29 cellular contexts compared by ENCODE assay signal in genomic region chr4:7017446-7018048, GRCh38. TPM values are rescaled to one million over a fixed set of nuclear protein-coding genes. Genes with fewer than 3 reads are reported as not detected.
A peak's percentile ranks its signal among the peaks of the same experiment; 100 is the strongest.
DNase-seq lines count a peak whose midpoint lies in the region; ATAC-seq, FAIRE-seq and TF ChIP-seq lines count a peak whose summit lies in the region.
"Had no signal": no experiment of that assay in that cellular context is flagged by ENCODE, and none has a peak within 500 bp of the region (broad histone marks: within the 10 kb centered on the region; RNA-seq: fewer than 3 reads in every experiment).

No MANE protein-coding gene starts in this region.

- BruUV-seq in K562 (replicated peaks; lab: Mats Ljungman, UMichigan) (no TSS peak), HepG2 (replicated peaks; lab: Mats Ljungman, UMichigan) (no TSS peak)

- peaks cover 11% of the 10 kb centered on the region for H3K9me1 ChIP-seq in K562 (ENCODE audit: control insufficient read depth, insufficient read depth, low read length)

- no peak overlapping the region for H3K4me2 ChIP-seq in K562 (ENCODE audit: insufficient read depth, low read length)
- no peak overlapping the region for H3K4me2 ChIP-seq in HepG2 (ENCODE audit: low read depth, low read length)

- TF ChIP-seq RAD21 in K562 (CRISPR knock-in tag; conservative IDR thresholded peaks at IDR 0.05 in 1 of 2, IDR thresholded peaks at IDR 0.05 in 1 of 2) (no peak), HepG2 (CRISPR knock-in tag; IDR thresholded peaks at IDR 0.05) (no peak)

- TF ChIP-seq POLR2A in K562 (conservative IDR thresholded peaks at IDR 0.05) (no peak), HepG2 (IDR thresholded peaks at IDR 0.05; ENCODE audit: insufficient read depth in 1 of 2, low read depth in 2 of 2, low read length in 2 of 2) (no peak)

- no peak for ATAC-seq in activated T-cell treated with anti-CD3 and anti-CD28 coated beads, Interleukin-2, amount 50 U/mL, for 4 hours
- ATAC-seq in K562, result no peak
- ATAC-seq in HepG2, result no peak
- no peak for ATAC-seq in aorta (ENCODE audit: low FRiP score)
- ATAC-seq: activated T-cell treated with anti-CD3 and anti-CD28 coated beads, Interleukin-2, amount 50 U/mL, for 72 hours; HCT116; lower lobe of right lung; mucosa of descending colon; natural killer cell had no signal

- H2AFZ ChIP-seq in K562 (ENCODE audit: low read depth, low read length) (no peak overlapping the region), HepG2 (ENCODE audit: low read length) (no peak overlapping the region)

- H3K4me3 ChIP-seq in K562, result no peak overlapping the region
- H3K4me3 ChIP-seq in HepG2 (replicated peaks in 1 of 3; ENCODE audit: insufficient read depth in 1 of 3, low read depth in 2 of 3, low read length in 3 of 3), result no peak overlapping the region
- H3K4me3 ChIP-seq in aorta (ENCODE audit: low read length in 2 of 2), result no peak overlapping the region
- H3K4me3 ChIP-seq: ascending aorta, heart left ventricle, lower lobe of right lung, mucosa of descending colon, suprapubic skin had no signal

- H3K4me1 Mint-ChIP-seq in activated T-cell treated with anti-CD3 and anti-CD28 coated beads, Interleukin-2, amount 50 U/mL, for 24 hours (ENCODE audit: low read depth), result no peaks in the 10 kb centered on the region
- no peaks in the 10 kb centered on the region for H3K4me1 Mint-ChIP-seq in activated T-cell treated with anti-CD3 and anti-CD28 coated beads, Interleukin-2, amount 50 U/mL, for 4 hours (ENCODE audit: low read depth)

- H4K20me1 ChIP-seq in K562 (replicated peaks; ENCODE audit: control insufficient read depth, insufficient read depth, low read length), result 0 out of 2 replicates have a peak, but pooled peaks cover 3% of the 10 kb centered on the region
- H4K20me1 ChIP-seq in HepG2 (ENCODE audit: insufficient read depth, low read length), result no peaks in the 10 kb centered on the region

- POLR2A ChIA-PET in K562 (lab: Yijun Ruan, JAX), result interaction anchor here (0.6 to 1.5 kb wide), 5 partner anchors 13 to 482 kb away, joined by 3 to 4 read pairs (median 3); a partner anchor contains a TSS
- POLR2A ChIA-PET in HepG2 (lab: Yijun Ruan, JAX), result no interaction called here

- H3K27ac Mint-ChIP-seq in activated T-cell treated with anti-CD3 and anti-CD28 coated beads, Interleukin-2, amount 50 U/mL, for 24 hours, result peak overlapping the region; percentile 29
- H3K27ac Mint-ChIP-seq: activated T-cell treated with anti-CD3 and anti-CD28 coated beads, Interleukin-2, amount 50 U/mL, for 72 hours; IgD-negative memory B cell; natural killer cell; T-helper 2 cell treated with Interferon-gamma antibody and Interleukin-4, amounts not matched to agents 5 μg/mL and 100 μg/mL, for 36 hours had no signal

- H3K9me3 ChIP-seq in K562 (replicated peaks; ENCODE audit: control insufficient read depth, insufficient read depth, low read depth, low read length) (no peaks in the 10 kb centered on the region), HepG2 (ENCODE audit: low read length) (no peaks in the 10 kb centered on the region), aorta (ENCODE audit: control insufficient read depth, low read length) (no peaks in the 10 kb centered on the region)
- H3K9me3 ChIP-seq: ascending aorta, heart left ventricle, lower lobe of right lung, mucosa of descending colon, suprapubic skin had no signal

- H3K9ac ChIP-seq in K562 (ENCODE audit: insufficient read depth in 1 of 2, low read depth in 2 of 2, low read length in 2 of 2) (no peak overlapping the region), HepG2 (ENCODE audit: insufficient read depth, low read depth, low read length) (no peak overlapping the region)

- H3K27me3 Mint-ChIP-seq in activated T-cell treated with anti-CD3 and anti-CD28 coated beads, Interleukin-2, amount 50 U/mL, for 24 hours, result no peaks in the 10 kb centered on the region
- H3K27me3 Mint-ChIP-seq in activated T-cell treated with anti-CD3 and anti-CD28 coated beads, Interleukin-2, amount 50 U/mL, for 4 hours (ENCODE audit: low read depth), result no peaks in the 10 kb centered on the region
- H3K27me3 Mint-ChIP-seq: CD4-positive, alpha-beta memory T cell; IgD-negative memory B cell had no signal

- H3K27me3 ChIP-seq in K562 (ENCODE audit: control insufficient read depth in 2 of 2, insufficient read depth in 2 of 2, low read length in 2 of 2), result no peaks in the 10 kb centered on the region
- no peaks in the 10 kb centered on the region for H3K27me3 ChIP-seq in HepG2 (ENCODE audit: control insufficient read depth in 1 of 2, insufficient read depth in 2 of 2, low read length in 2 of 2)
- H3K27me3 ChIP-seq in aorta (ENCODE audit: control insufficient read depth in 1 of 2, insufficient read depth in 2 of 2, low read length in 1 of 2), result no peaks in the 10 kb centered on the region
- H3K27me3 ChIP-seq: ascending aorta, heart left ventricle, suprapubic skin had no signal

- peaks cover 13 to 29% of the 10 kb centered on the region in 2 experiments; a peak in 4 of 5 replicates for H3K4me1 ChIP-seq in K562 (replicated peaks in 1 of 2; ENCODE audit: control insufficient read depth in 2 of 2, insufficient read depth in 2 of 2, low read length in 2 of 2)
- peaks cover 22% of the 10 kb centered on the region for H3K4me1 ChIP-seq in HepG2 (ENCODE audit: insufficient read depth, low read length)
- H3K4me1 ChIP-seq in aorta (ENCODE audit: control insufficient read depth in 1 of 2, insufficient read depth in 2 of 2, low read length in 2 of 2), result no peaks in the 10 kb centered on the region
- H3K4me1 ChIP-seq: ascending aorta, lower lobe of right lung, suprapubic skin had no signal

- in situ Hi-C loops in K562 (cut with MboI), result no loop called here
- in situ Hi-C loops in HepG2 (cut with HindIII; ENCODE audit: extremely low pct_ligation_motif_present, low pct_unique_long_range_greater_than_20kb), result no loop called here

- no peak overlapping the region for H3K4me3 Mint-ChIP-seq in activated T-cell treated with anti-CD3 and anti-CD28 coated beads, Interleukin-2, amount 50 U/mL, for 24 hours
- H3K4me3 Mint-ChIP-seq in activated T-cell treated with anti-CD3 and anti-CD28 coated beads, Interleukin-2, amount 50 U/mL, for 4 hours, result no peak overlapping the region
- H3K4me3 Mint-ChIP-seq: activated T-cell treated with anti-CD3 and anti-CD28 coated beads, Interleukin-2, amount 50 U/mL, for 72 hours; CD4-positive, alpha-beta memory T cell; natural killer cell; T-helper 2 cell treated with Interferon-gamma antibody and Interleukin-4, amounts not matched to agents 5 μg/mL and 100 μg/mL, for 36 hours had no signal

- H3K36me3 ChIP-seq in K562 (ENCODE audit: control insufficient read depth, insufficient read depth, low read length), result peaks cover 94% of the 10 kb centered on the region
- peaks cover 21 to 70% of the 10 kb centered on the region in 2 experiments; a peak in 4 of 5 replicates for H3K36me3 ChIP-seq in HepG2 (replicated peaks in 1 of 2; ENCODE audit: control insufficient read depth in 1 of 2, insufficient read depth in 2 of 2, low read length in 2 of 2)
- H3K36me3 ChIP-seq in aorta (ENCODE audit: control insufficient read depth in 1 of 2, insufficient read depth in 2 of 2, low read length in 1 of 2), result peaks cover 0 to 10% of the 10 kb centered on the region in 2 donors

- peaks cover 92% of the 10 kb centered on the region for H3K36me3 Mint-ChIP-seq in activated T-cell treated with anti-CD3 and anti-CD28 coated beads, Interleukin-2, amount 50 U/mL, for 24 hours (ENCODE audit: low read depth)
- peaks cover 12% of the 10 kb centered on the region for H3K36me3 Mint-ChIP-seq in activated T-cell treated with anti-CD3 and anti-CD28 coated beads, Interleukin-2, amount 50 U/mL, for 4 hours (ENCODE audit: insufficient read depth)

- H3K79me2 ChIP-seq in K562 (ENCODE audit: control insufficient read depth, insufficient read depth, low read length) (0 out of 3 replicates have a peak, but pooled peaks cover 3% of the 10 kb centered on the region), HepG2 (ENCODE audit: insufficient read depth, low read length) (no peaks in the 10 kb centered on the region)

- CTCF ChIA-PET in K562 (lab: Yijun Ruan, JAX; ENCODE audit: low intra/inter-chr PET ratio) (no interaction called here), HepG2 (lab: Yijun Ruan, JAX; ENCODE audit: low intra/inter-chr PET ratio, low total read pairs) (no interaction called here)

- H3K27ac ChIP-seq in K562 (ENCODE audit: extremely low read depth, low read depth, low read length) (no peak overlapping the region; the same call in 2 of the 3 replicates), HepG2 (ENCODE audit: extremely low read length, insufficient read depth, low read length) (no peak overlapping the region), aorta (ENCODE audit: low read depth in 1 of 2, low read length in 2 of 2) (no peak overlapping the region)
- H3K27ac ChIP-seq: ascending aorta, heart left ventricle, lower lobe of right lung, suprapubic skin had no signal

- TF ChIP-seq EP300 in K562 (IDR thresholded peaks at IDR 0.05; ENCODE audit: low read length) (no peak), HepG2 (IDR thresholded peaks at IDR 0.05; ENCODE audit: low read depth in 2 of 2, low read length in 2 of 2) (no peak), HepG2 (CRISPR knock-in tag; IDR thresholded peaks at IDR 0.05; ENCODE audit: borderline replicate concordance) (no peak)

- FAIRE-seq in K562 (lab: Jason Lieb, UNC), result peak; percentile 19
- no peak for FAIRE-seq in HepG2 (lab: Jason Lieb, UNC)
- FAIRE-seq in urothelium cell line (lab: Jason Lieb, UNC), result no peak
- FAIRE-seq: A204.1 had no signal

- 92% methylated on average over 6 of the region's 6 CpGs for WGBS in K562 (ENCODE audit: insufficient coverage, low coverage, missing lambda C conversion rate)
- 98% methylated on average over 5 of the region's 6 CpGs for WGBS in HepG2 (ENCODE audit: low lambda C conversion rate)
- WGBS in aorta, 2 donors, result 87 to 91% methylated on average over 6 of the region's 6 CpGs

- TF ChIP-seq CTCF in K562 (IDR thresholded peaks at IDR 0.05 in 2 of 3, conservative IDR thresholded peaks at IDR 0.05 in 1 of 3; ENCODE audit: insufficient read depth in 2 of 3, low read depth in 1 of 3, low read length in 3 of 3), result no peak
- TF ChIP-seq CTCF in HepG2 (CRISPR knock-in tag; IDR thresholded peaks at IDR 0.05), result no peak

- DNase-seq in activated T-cell treated with anti-CD3 and anti-CD28 coated beads, Interleukin-2, amount 50 U/mL, for 24 hours, result no peak
- DNase-seq in activated T-cell treated with anti-CD3 and anti-CD28 coated beads, Interleukin-2, amount 50 U/mL, for 4 hours, result no peak
- no peak for DNase-seq in K562 (ENCODE audit: extremely low read depth in 1 of 4, low spot score in 3 of 4)
- no peak for DNase-seq in HepG2 (ENCODE audit: low spot score)
- DNase-seq in aorta, result peak; percentile 9 to 12
- DNase-seq in COLO829 (ENCODE audit: low spot score), result no peak
- DNase-seq in urothelium cell line (ENCODE audit: low spot score), result no peak
- DNase-seq in activated CD4-positive, alpha-beta T cell treated with anti-CD3 and anti-CD28 coated beads for 4 hours, result no peak
- DNase-seq: activated naive CD4-positive, alpha-beta T cell treated with Interleukin-2 at 50 U/mL for 16 hours; activated T-cell treated with anti-CD3 and anti-CD28 coated beads, Interleukin-2, amount 50 U/mL, for 72 hours; CD4-positive, alpha-beta memory T cell; erythroblast; heart left ventricle; kidney glomerular epithelial cell; lower lobe of right lung; mucosa of descending colon; natural killer cell; NCI-H1436 treated with DMSO at 0.1 percent for 48 hours; NCI-H2107; NCI-H345; NCI-H69; SHP77 treated with DMSO at 0.1 percent for 48 hours; stimulated activated naive CD4-positive, alpha-beta T cell had no signal

- intact Hi-C loops in K562 (cut with micrococcal nuclease), result no loop called here
- intact Hi-C loops in HepG2 (cut with micrococcal nuclease; ENCODE audit: unreplicated experiment), result no loop called here
- intact Hi-C loops in aorta (cut with DNase I), result no loop called here

- H3K9me3 Mint-ChIP-seq in activated T-cell treated with anti-CD3 and anti-CD28 coated beads, Interleukin-2, amount 50 U/mL, for 24 hours, result no peaks in the 10 kb centered on the region
- no peaks in the 10 kb centered on the region for H3K9me3 Mint-ChIP-seq in activated T-cell treated with anti-CD3 and anti-CD28 coated beads, Interleukin-2, amount 50 U/mL, for 4 hours
- H3K9me3 Mint-ChIP-seq: activated T-cell treated with anti-CD3 and anti-CD28 coated beads, Interleukin-2, amount 50 U/mL, for 72 hours; IgD-negative memory B cell; natural killer cell; T-helper 2 cell treated with Interferon-gamma antibody and Interleukin-4, amounts not matched to agents 5 μg/mL and 100 μg/mL, for 36 hours had no signal

RNA-seq across cellular contexts. Expression of gene TADA2B, which starts 25.6 kb away (rescaled TPM):
- total RNA-seq in activated T-cell treated with anti-CD3 and anti-CD28 coated beads, Interleukin-2, amount 50 U/mL, for 4 hours, result 10 to 100 TPM; 16.9 to 21.3 (median 17.0) TPM
- total RNA-seq in K562 (2011; cell fraction: chromatin; rRNA removed; ENCODE audit: low replicate concordance), result 12.9 and 18.0 TPM in 2 replicates
- total RNA-seq in K562 (2011; cell fraction: nucleolus; rRNA removed), result 10.0 and 11.0 TPM in 2 replicates
- 11.2 and 11.5 TPM in 2 replicates for total RNA-seq in K562 (2011; cell fraction: nucleoplasm; rRNA removed)
- total RNA-seq in K562 (2014; rRNA removed) (8.6 and 11.5 TPM in 2 replicates), K562 (2014; rRNA removed; fragmentation: Illumina TruSeq; extraction: Trizol) (6.3 and 7.5 TPM in 2 replicates), K562 (2015; rRNA removed; fragmentation: Illumina TruSeq; extraction: Trizol) (10.4 and 10.9 TPM in 2 replicates), K562 (2021) (11.9 and 12.2 TPM in 2 replicates), HepG2 (2016; rRNA removed; fragmentation: Illumina TruSeq; extraction: Trizol) (8.6 and 8.9 TPM in 2 replicates), aorta (10 to 100 TPM; 18.1 to 19.2 TPM)
- polyA plus RNA-seq in K562 (2011; rRNA removed) (3.8 and 4.2 TPM in 2 replicates), K562 (2014; fragmentation: Illumina TruSeq; extraction: Trizol) (9.2 and 11.8 TPM in 2 replicates), K562 (2014; fragmentation: Nextera tagmentation; extraction: Ambion mirVana) (under 1 TPM; 0.55 to 0.81 TPM), K562 (2014; rRNA removed) (7.4 and 7.7 TPM in 2 replicates), HepG2 (2011; rRNA removed) (4.6 and 5.1 TPM in 2 replicates), aorta (1 to 10 TPM; 6.5 to 8.4 TPM)
- polyA plus RNA-seq in K562 (2011; cell fraction: cytosol; rRNA removed), result 4.6 and 5.4 TPM in 2 replicates
- 4.7 and 8.2 TPM in 2 replicates for polyA plus RNA-seq in K562 (2011; cell fraction: nucleus; rRNA removed)
- 10.8 and 12.4 TPM in 2 replicates for polyA plus RNA-seq in K562 (2012)
- polyA minus RNA-seq in K562 (2011; rRNA and poly(A)+ RNA removed), result 4.9 and 5.9 TPM in 2 replicates
- 5.5 and 5.6 TPM in 2 replicates for polyA minus RNA-seq in K562 (2011; cell fraction: cytosol; rRNA and poly(A)+ RNA removed)
- 3.8 and 6.1 TPM in 2 replicates for polyA minus RNA-seq in K562 (2011; cell fraction: nucleus; rRNA and poly(A)+ RNA removed)
- total RNA-seq in HepG2 (2016; cell fraction: cytosol; rRNA removed; fragmentation: Illumina TruSeq; extraction: Trizol; ENCODE audit: low read depth), result 2.2 and 3.1 TPM in 2 replicates
- total RNA-seq in HepG2 (2016; cell fraction: insoluble cytoplasmic fraction; rRNA removed; fragmentation: Illumina TruSeq; extraction: Trizol), result 7.2 and 8.0 TPM in 2 replicates
- total RNA-seq in HepG2 (2016; cell fraction: membrane; rRNA removed; fragmentation: Illumina TruSeq; extraction: Trizol), result 11.2 and 13.1 TPM in 2 replicates
- 5.6 and 5.9 TPM in 2 replicates for total RNA-seq in HepG2 (2016; cell fraction: nucleus; rRNA removed; fragmentation: Illumina TruSeq; extraction: Trizol)
- polyA plus RNA-seq in HepG2 (2011; cell fraction: cytosol; rRNA removed), result 5.0 and 5.2 TPM in 2 replicates
- polyA plus RNA-seq in HepG2 (2011; cell fraction: nucleus; rRNA removed), result 5.8 and 6.6 TPM in 2 replicates
- 8.0 and 9.4 TPM in 2 replicates for polyA plus RNA-seq in HepG2 (2012)
- 2.2 and 2.7 TPM in 2 replicates for polyA plus RNA-seq in HepG2 (2016; cell fraction: cytosol; fragmentation: Illumina TruSeq; extraction: Trizol; ENCODE audit: low read depth)
- polyA plus RNA-seq in HepG2 (2016; cell fraction: insoluble cytoplasmic fraction; fragmentation: Illumina TruSeq; extraction: Trizol; ENCODE audit: low read depth), result 10.4 and 13.0 TPM in 2 replicates
- polyA plus RNA-seq in HepG2 (2016; cell fraction: membrane; fragmentation: Illumina TruSeq; extraction: Trizol; ENCODE audit: low read depth), result 8.6 and 9.7 TPM in 2 replicates
- polyA plus RNA-seq in HepG2 (2016; cell fraction: nucleus; fragmentation: Illumina TruSeq; extraction: Trizol; ENCODE audit: insufficient read depth, low read depth), result 10.6 and 12.8 TPM in 2 replicates
- 6.9 and 14.2 TPM in 2 replicates for polyA minus RNA-seq in HepG2 (2011; rRNA and poly(A)+ RNA removed; ENCODE audit: low replicate concordance)
- polyA minus RNA-seq in HepG2 (2011; cell fraction: cytosol; rRNA and poly(A)+ RNA removed), result 3.9 and 5.1 TPM in 2 replicates
- polyA minus RNA-seq in HepG2 (2011; cell fraction: nucleus; rRNA and poly(A)+ RNA removed), result 5.9 and 6.6 TPM in 2 replicates

RNA-seq across cellular contexts. Expression of gene GRPEL1, which starts 50.3 kb away (rescaled TPM):
- 100 to 1,000 TPM; 129 to 146 (median 136) TPM for total RNA-seq in activated T-cell treated with anti-CD3 and anti-CD28 coated beads, Interleukin-2, amount 50 U/mL, for 4 hours
- total RNA-seq in K562 (2011; cell fraction: chromatin; rRNA removed; ENCODE audit: low replicate concordance), result 36.2 and 43.9 TPM in 2 replicates
- total RNA-seq in K562 (2011; cell fraction: nucleolus; rRNA removed), result 32.4 and 37.0 TPM in 2 replicates
- total RNA-seq in K562 (2011; cell fraction: nucleoplasm; rRNA removed), result 41.4 and 49.8 TPM in 2 replicates
- total RNA-seq in K562 (2014; rRNA removed), result 72.5 and 99.5 TPM in 2 replicates
- 86.6 and 90.2 TPM in 2 replicates for total RNA-seq in K562 (2014; rRNA removed; fragmentation: Illumina TruSeq; extraction: Trizol)
- total RNA-seq in K562 (2015; rRNA removed; fragmentation: Illumina TruSeq; extraction: Trizol), result 77.4 and 84.4 TPM in 2 replicates
- total RNA-seq in K562 (2021), result 59.7 and 63.7 TPM in 2 replicates
- 34.9 and 43.4 TPM in 2 replicates for polyA plus RNA-seq in K562 (2011; rRNA removed)
- 16.6 and 26.2 TPM in 2 replicates for polyA plus RNA-seq in K562 (2011; cell fraction: cytosol; rRNA removed)
- 16.0 and 19.8 TPM in 2 replicates for polyA plus RNA-seq in K562 (2011; cell fraction: nucleus; rRNA removed)
- polyA plus RNA-seq in K562 (2012), result 23.4 and 48.5 TPM in 2 replicates
- polyA plus RNA-seq in K562 (2014; fragmentation: Illumina TruSeq; extraction: Trizol), result 87.3 and 88.7 TPM in 2 replicates
- 100 to 1,000 TPM; 125 to 192 TPM for polyA plus RNA-seq in K562 (2014; fragmentation: Nextera tagmentation; extraction: Ambion mirVana)
- 64.3 and 65.9 TPM in 2 replicates for polyA plus RNA-seq in K562 (2014; rRNA removed)
- 59.1 and 61.5 TPM in 2 replicates for polyA minus RNA-seq in K562 (2011; rRNA and poly(A)+ RNA removed)
- 21.3 and 24.2 TPM in 2 replicates for polyA minus RNA-seq in K562 (2011; cell fraction: cytosol; rRNA and poly(A)+ RNA removed)
- polyA minus RNA-seq in K562 (2011; cell fraction: nucleus; rRNA and poly(A)+ RNA removed), result 18.3 and 25.0 TPM in 2 replicates
- total RNA-seq in HepG2 (2016; rRNA removed; fragmentation: Illumina TruSeq; extraction: Trizol), result 141 and 213 TPM in 2 replicates
- 24.3 and 28.6 TPM in 2 replicates for total RNA-seq in HepG2 (2016; cell fraction: cytosol; rRNA removed; fragmentation: Illumina TruSeq; extraction: Trizol; ENCODE audit: low read depth)
- 139 and 219 TPM in 2 replicates for total RNA-seq in HepG2 (2016; cell fraction: insoluble cytoplasmic fraction; rRNA removed; fragmentation: Illumina TruSeq; extraction: Trizol)
- total RNA-seq in HepG2 (2016; cell fraction: membrane; rRNA removed; fragmentation: Illumina TruSeq; extraction: Trizol), result 37.5 and 43.6 TPM in 2 replicates
- total RNA-seq in HepG2 (2016; cell fraction: nucleus; rRNA removed; fragmentation: Illumina TruSeq; extraction: Trizol), result 48.8 and 49.5 TPM in 2 replicates
- polyA plus RNA-seq in HepG2 (2011; rRNA removed), result 27.2 and 32.3 TPM in 2 replicates
- polyA plus RNA-seq in HepG2 (2011; cell fraction: cytosol; rRNA removed), result 30.3 and 39.4 TPM in 2 replicates
- 12.6 and 17.4 TPM in 2 replicates for polyA plus RNA-seq in HepG2 (2011; cell fraction: nucleus; rRNA removed)
- polyA plus RNA-seq in HepG2 (2012), result 52.6 and 70.0 TPM in 2 replicates
- polyA plus RNA-seq in HepG2 (2016; cell fraction: cytosol; fragmentation: Illumina TruSeq; extraction: Trizol; ENCODE audit: low read depth), result 28.9 and 31.1 TPM in 2 replicates
- 220 and 231 TPM in 2 replicates for polyA plus RNA-seq in HepG2 (2016; cell fraction: insoluble cytoplasmic fraction; fragmentation: Illumina TruSeq; extraction: Trizol; ENCODE audit: low read depth)
- 28.9 and 29.2 TPM in 2 replicates for polyA plus RNA-seq in HepG2 (2016; cell fraction: membrane; fragmentation: Illumina TruSeq; extraction: Trizol; ENCODE audit: low read depth)
- polyA plus RNA-seq in HepG2 (2016; cell fraction: nucleus; fragmentation: Illumina TruSeq; extraction: Trizol; ENCODE audit: insufficient read depth, low read depth), result 73.7 and 88.9 TPM in 2 replicates
- 23.2 and 27.5 TPM in 2 replicates for polyA minus RNA-seq in HepG2 (2011; rRNA and poly(A)+ RNA removed; ENCODE audit: low replicate concordance)
- polyA minus RNA-seq in HepG2 (2011; cell fraction: cytosol; rRNA and poly(A)+ RNA removed), result 19.1 and 25.1 TPM in 2 replicates
- 36.8 and 50.7 TPM in 2 replicates for polyA minus RNA-seq in HepG2 (2011; cell fraction: nucleus; rRNA and poly(A)+ RNA removed)
- 10 to 100 TPM; 16.1 to 22.0 TPM for total RNA-seq in aorta
- 10 to 100 TPM; 11.1 to 21.2 TPM for polyA plus RNA-seq in aorta

Comparison
In these comparisons a context has a peak if more than half of its experiments do, and no peak if none do; other contexts are left out.
1. DNase-seq: peak in aorta (2 of 2); none in activated T-cell treated with anti-CD3 and anti-CD28 coated beads, Interleukin-2, amount 50 U/mL, for 24 hours (single experiment), activated T-cell treated with anti-CD3 and anti-CD28 coated beads, Interleukin-2, amount 50 U/mL, for 4 hours (single experiment), K562 (0 of 4), HepG2 (single experiment), COLO829 (single experiment), urothelium cell line (single experiment) and activated CD4-positive, alpha-beta T cell treated with anti-CD3 and anti-CD28 coated beads for 4 hours (0 of 2).